9 cellular contexts compared by ENCODE assay signal in the genomic region with DNA sequence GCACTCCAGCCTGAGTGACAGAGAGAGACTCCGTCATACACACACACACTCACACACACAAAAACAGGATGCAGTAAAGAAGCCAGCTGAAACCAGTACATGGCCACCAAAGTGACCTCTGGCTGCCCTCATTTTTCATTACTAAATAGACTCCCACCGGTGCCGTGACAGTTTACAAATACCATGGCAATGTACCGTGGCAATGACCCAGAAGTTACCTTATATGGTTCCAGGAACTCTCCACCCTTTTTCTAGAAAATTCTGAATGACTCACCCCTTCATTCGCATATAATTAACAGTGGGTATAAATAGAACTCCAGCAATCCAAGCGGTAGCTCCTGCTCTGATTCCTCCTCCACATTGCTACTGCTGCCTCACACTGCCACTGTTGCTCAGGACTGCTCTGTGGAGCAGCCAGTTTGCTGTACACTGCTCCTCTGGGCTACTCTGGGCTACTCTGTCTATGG. TPM values are rescaled to one million over a fixed set of nuclear protein-coding genes. Genes with fewer than 3 reads are reported as not detected.
DNase-seq lines count a peak whose midpoint lies in the region; ATAC-seq, FAIRE-seq and TF ChIP-seq lines count a peak whose summit lies in the region.
"Had no signal": no experiment of that assay in that cellular context is flagged by ENCODE, and none has a peak within 500 bp of the region (broad histone marks: within the 10 kb centered on the region; RNA-seq: fewer than 3 reads in every experiment).

No MANE protein-coding gene starts in this region.

- no peak for TF ChIP-seq POLR2A in HepG2 (IDR thresholded peaks at IDR 0.05; ENCODE audit: insufficient read depth in 1 of 2, low read depth in 2 of 2, low read length in 2 of 2)

- ATAC-seq in HepG2 (peak; percentile 67), thoracic aorta (ENCODE audit: insufficient number of reproducible peaks, low FRiP score, low read depth) (peak; percentile 76), GM21737 (IDR thresholded peaks at IDR 0.05; ENCODE audit: unreplicated experiment) (no peak), GM18907 (IDR thresholded peaks at IDR 0.05; ENCODE audit: unreplicated experiment) (no peak)

- no peak overlapping the region for H3K4me2 ChIP-seq in HepG2 (ENCODE audit: low read depth, low read length)

- H4K20me1 ChIP-seq in HepG2 (ENCODE audit: insufficient read depth, low read length) = no peaks in the 10 kb centered on the region

- peaks cover 13% of the 10 kb centered on the region; the same call in 1 of the 2 replicates for H3K4me1 ChIP-seq in HepG2 (ENCODE audit: insufficient read depth, low read length)
- peaks cover 0 to 12% of the 10 kb centered on the region in 2 donors for H3K4me1 ChIP-seq in thoracic aorta (ENCODE audit: control insufficient read depth in 1 of 2, low read depth in 2 of 2)

- DNase-seq in DMS53 (lab: John Stamatoyannopoulos, UW) (peak; percentile 31), DMS53 treated with DMSO at 0.1 percent for 48 hours (lab: John Stamatoyannopoulos, UW; ENCODE audit: unreplicated experiment) (no peak), dedifferentiated amniotic fluid mesenchymal stem cell (ENCODE audit: extremely low spot score) (peak; percentile 59), HepG2 (ENCODE audit: low spot score) (no peak), thoracic aorta (ENCODE audit: low spot score) (no peak), cerebellar nuclear complex (lab: John Stamatoyannopoulos, UW) (no peak)

- H3K27me3 ChIP-seq in HepG2 (ENCODE audit: control insufficient read depth in 1 of 2, insufficient read depth in 2 of 2, low read length in 2 of 2) (peaks cover 4 to 30% of the 10 kb centered on the region in 2 experiments; a peak in 4 of 5 replicates), thoracic aorta (replicated peaks; ENCODE audit: insufficient read depth) (no peaks in the 10 kb centered on the region)

- H3K4me3 ChIP-seq in HepG2 (replicated peaks in 1 of 3; ENCODE audit: insufficient read depth in 1 of 3, low read depth in 2 of 3, low read length in 3 of 3) (no peak overlapping the region), thoracic aorta (no peak overlapping the region)

- no peak for FAIRE-seq in HepG2 (lab: Jason Lieb, UNC)

- H3K27ac ChIP-seq in HepG2 (ENCODE audit: extremely low read length, insufficient read depth, low read length) (no peak overlapping the region), thoracic aorta (no peak overlapping the region)
- H3K27ac ChIP-seq: 22Rv1 had no signal

- no peaks in the 10 kb centered on the region for H3K9me3 ChIP-seq in HepG2 (ENCODE audit: low read length)
- no peaks in the 10 kb centered on the region for H3K9me3 ChIP-seq in thoracic aorta

- H3K36me3 ChIP-seq in HepG2 (replicated peaks in 1 of 2; ENCODE audit: control insufficient read depth in 1 of 2, insufficient read depth in 2 of 2, low read length in 2 of 2) = no peaks in the 10 kb centered on the region
- H3K36me3 ChIP-seq in thoracic aorta = no peaks in the 10 kb centered on the region

- no peak for TF ChIP-seq RAD21 in HepG2 (CRISPR knock-in tag; IDR thresholded peaks at IDR 0.05)

- intact Hi-C loops in HepG2 (cut with micrococcal nuclease; ENCODE audit: unreplicated experiment) = no loop called here

- no peaks in the 10 kb centered on the region for H3K79me2 ChIP-seq in HepG2 (ENCODE audit: insufficient read depth, low read length)

- no peak overlapping the region for H2AFZ ChIP-seq in HepG2 (ENCODE audit: low read length)

- 14% methylated on average over 6 of the region's 6 CpGs for WGBS in HepG2 (ENCODE audit: low lambda C conversion rate)

- in situ Hi-C loops in HepG2 (cut with HindIII; ENCODE audit: extremely low pct_ligation_motif_present, low pct_unique_long_range_greater_than_20kb) = no loop called here

- TF ChIP-seq EP300 in HepG2 (IDR thresholded peaks at IDR 0.05; ENCODE audit: low read depth in 2 of 2, low read length in 2 of 2) (no peak), HepG2 (CRISPR knock-in tag; IDR thresholded peaks at IDR 0.05; ENCODE audit: borderline replicate concordance) (no peak)

- BruUV-seq in HepG2 (replicated peaks; lab: Mats Ljungman, UMichigan) = no TSS peak

- no peak overlapping the region for H3K9ac ChIP-seq in HepG2 (ENCODE audit: insufficient read depth, low read depth, low read length)

- TF ChIP-seq CTCF in HepG2 (CRISPR knock-in tag; IDR thresholded peaks at IDR 0.05) = no peak
- no peak for TF ChIP-seq CTCF in thoracic aorta (IDR thresholded peaks at IDR 0.05)

- CTCF ChIA-PET in HepG2 (lab: Yijun Ruan, JAX; ENCODE audit: low intra/inter-chr PET ratio, low total read pairs) = no interaction called here

- POLR2A ChIA-PET in HepG2 (lab: Yijun Ruan, JAX) = interaction anchor here (0.6 to 1.6 kb wide), 2 partner anchors 203 to 228 kb away, joined by 3 to 5 read pairs; a partner anchor contains a TSS

TF ChIP-seq in HepG2, 621 proteins besides CTCF, POLR2A, EP300 and RAD21 (continues in another document):
- TF ChIP-seq ZNF446 (CRISPR knock-in tag; IDR thresholded peaks at IDR 0.05) (no peak), KLF9 (CRISPR knock-in tag; IDR thresholded peaks at IDR 0.05; ENCODE audit: low read depth) (no peak), YY1 (IDR thresholded peaks at IDR 0.05; ENCODE audit: insufficient read depth, insufficient replicate concordance, low read depth, low read length) (no peak), RBM22 (optimal IDR thresholded peaks at IDR 0.05; ENCODE audit: low read length) (no peak), ZNF558 (CRISPR knock-in tag; IDR thresholded peaks at IDR 0.05; ENCODE audit: borderline replicate concordance) (no peak), HMGA1 (CRISPR knock-in tag; conservative IDR thresholded peaks at IDR 0.05) (no peak)
- TF ChIP-seq, protein P1, sequence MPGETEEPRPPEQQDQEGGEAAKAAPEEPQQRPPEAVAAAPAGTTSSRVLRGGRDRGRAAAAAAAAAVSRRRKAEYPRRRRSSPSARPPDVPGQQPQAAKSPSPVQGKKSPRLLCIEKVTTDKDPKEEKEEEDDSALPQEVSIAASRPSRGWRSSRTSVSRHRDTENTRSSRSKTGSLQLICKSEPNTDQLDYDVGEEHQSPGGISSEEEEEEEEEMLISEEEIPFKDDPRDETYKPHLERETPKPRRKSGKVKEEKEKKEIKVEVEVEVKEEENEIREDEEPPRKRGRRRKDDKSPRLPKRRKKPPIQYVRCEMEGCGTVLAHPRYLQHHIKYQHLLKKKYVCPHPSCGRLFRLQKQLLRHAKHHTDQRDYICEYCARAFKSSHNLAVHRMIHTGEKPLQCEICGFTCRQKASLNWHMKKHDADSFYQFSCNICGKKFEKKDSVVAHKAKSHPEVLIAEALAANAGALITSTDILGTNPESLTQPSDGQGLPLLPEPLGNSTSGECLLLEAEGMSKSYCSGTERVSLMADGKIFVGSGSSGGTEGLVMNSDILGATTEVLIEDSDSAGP (CRISPR knock-in tag; IDR thresholded peaks at IDR 0.05; ENCODE audit: borderline replicate concordance) = no peak

RNA-seq across cellular contexts. Expression of a gene that starts 57.7 kb away (rescaled TPM):
- total RNA-seq in HepG2 (2016; rRNA removed; fragmentation: Illumina TruSeq; extraction: Trizol) = 1,040 and 1,306 TPM in 2 replicates
- 667 and 747 TPM in 2 replicates for total RNA-seq in HepG2 (2016; cell fraction: cytosol; rRNA removed; fragmentation: Illumina TruSeq; extraction: Trizol; ENCODE audit: low read depth)
- total RNA-seq in HepG2 (2016; cell fraction: insoluble cytoplasmic fraction; rRNA removed; fragmentation: Illumina TruSeq; extraction: Trizol) = 1,050 and 1,299 TPM in 2 replicates
- 1,275 and 1,485 TPM in 2 replicates for total RNA-seq in HepG2 (2016; cell fraction: membrane; rRNA removed; fragmentation: Illumina TruSeq; extraction: Trizol)
- total RNA-seq in HepG2 (2016; cell fraction: nucleus; rRNA removed; fragmentation: Illumina TruSeq; extraction: Trizol) = 908 and 989 TPM in 2 replicates
- 448 and 664 TPM in 2 replicates for polyA plus RNA-seq in HepG2 (2011; rRNA removed)
- 385 and 413 TPM in 2 replicates for polyA plus RNA-seq in HepG2 (2011; cell fraction: cytosol; rRNA removed)
- polyA plus RNA-seq in HepG2 (2011; cell fraction: nucleus; rRNA removed) = 462 and 532 TPM in 2 replicates
- 554 and 823 TPM in 2 replicates for polyA plus RNA-seq in HepG2 (2012)
- polyA plus RNA-seq in HepG2 (2016; cell fraction: cytosol; fragmentation: Illumina TruSeq; extraction: Trizol; ENCODE audit: low read depth) = 567 and 609 TPM in 2 replicates
- 1,268 and 1,299 TPM in 2 replicates for polyA plus RNA-seq in HepG2 (2016; cell fraction: insoluble cytoplasmic fraction; fragmentation: Illumina TruSeq; extraction: Trizol; ENCODE audit: low read depth)
- polyA plus RNA-seq in HepG2 (2016; cell fraction: membrane; fragmentation: Illumina TruSeq; extraction: Trizol; ENCODE audit: low read depth) = 1,062 and 1,196 TPM in 2 replicates
- polyA plus RNA-seq in HepG2 (2016; cell fraction: nucleus; fragmentation: Illumina TruSeq; extraction: Trizol; ENCODE audit: insufficient read depth, low read depth) = 1,466 and 1,524 TPM in 2 replicates
- polyA minus RNA-seq in HepG2 (2011; rRNA and poly(A)+ RNA removed; ENCODE audit: low replicate concordance) = 79.2 and 575 TPM in 2 replicates
- polyA minus RNA-seq in HepG2 (2011; cell fraction: cytosol; rRNA and poly(A)+ RNA removed) = 326 and 349 TPM in 2 replicates
- polyA minus RNA-seq in HepG2 (2011; cell fraction: nucleus; rRNA and poly(A)+ RNA removed) = 855 and 898 TPM in 2 replicates
- 100 to 1,000 TPM in 1 of 2 donors, 10 to 100 TPM in 1; 63.0 to 112 TPM for total RNA-seq in thoracic aorta

RNA-seq across cellular contexts. Expression of a gene that starts 58.0 kb away (rescaled TPM):
- total RNA-seq in HepG2 (2016; rRNA removed; fragmentation: Illumina TruSeq; extraction: Trizol) = 66.6 and 79.5 TPM in 2 replicates
- 15.1 and 18.2 TPM in 2 replicates for total RNA-seq in HepG2 (2016; cell fraction: cytosol; rRNA removed; fragmentation: Illumina TruSeq; extraction: Trizol; ENCODE audit: low read depth)
- 62.8 and 78.1 TPM in 2 replicates for total RNA-seq in HepG2 (2016; cell fraction: insoluble cytoplasmic fraction; rRNA removed; fragmentation: Illumina TruSeq; extraction: Trizol)
- 41.7 and 44.4 TPM in 2 replicates for total RNA-seq in HepG2 (2016; cell fraction: membrane; rRNA removed; fragmentation: Illumina TruSeq; extraction: Trizol)
- total RNA-seq in HepG2 (2016; cell fraction: nucleus; rRNA removed; fragmentation: Illumina TruSeq; extraction: Trizol) = 67.8 and 71.1 TPM in 2 replicates
- 24.8 and 36.7 TPM in 2 replicates for polyA plus RNA-seq in HepG2 (2011; rRNA removed)
- 17.2 and 20.9 TPM in 2 replicates for polyA plus RNA-seq in HepG2 (2011; cell fraction: cytosol; rRNA removed)
- polyA plus RNA-seq in HepG2 (2011; cell fraction: nucleus; rRNA removed) = 18.4 and 19.3 TPM in 2 replicates
- polyA plus RNA-seq in HepG2 (2012) = 31.5 and 47.5 TPM in 2 replicates
- 14.4 and 14.8 TPM in 2 replicates for polyA plus RNA-seq in HepG2 (2016; cell fraction: cytosol; fragmentation: Illumina TruSeq; extraction: Trizol; ENCODE audit: low read depth)
- 84.4 and 86.8 TPM in 2 replicates for polyA plus RNA-seq in HepG2 (2016; cell fraction: insoluble cytoplasmic fraction; fragmentation: Illumina TruSeq; extraction: Trizol; ENCODE audit: low read depth)
- polyA plus RNA-seq in HepG2 (2016; cell fraction: membrane; fragmentation: Illumina TruSeq; extraction: Trizol; ENCODE audit: low read depth) = 29.4 and 31.2 TPM in 2 replicates
- 117 TPM in 2 replicates for polyA plus RNA-seq in HepG2 (2016; cell fraction: nucleus; fragmentation: Illumina TruSeq; extraction: Trizol; ENCODE audit: insufficient read depth, low read depth)
- 14.2 and 14.9 TPM in 2 replicates for polyA minus RNA-seq in HepG2 (2011; rRNA and poly(A)+ RNA removed; ENCODE audit: low replicate concordance)
- polyA minus RNA-seq in HepG2 (2011; cell fraction: cytosol; rRNA and poly(A)+ RNA removed) = 30.8 and 31.4 TPM in 2 replicates
- 48.9 and 53.8 TPM in 2 replicates for polyA minus RNA-seq in HepG2 (2011; cell fraction: nucleus; rRNA and poly(A)+ RNA removed)
- total RNA-seq in thoracic aorta = 1 to 10 TPM; 7.4 to 8.8 TPM

Comparison
In these comparisons a context has a peak if more than half of its experiments do, and no peak if none do; other contexts are left out.
1. DNase-seq: peak in DMS53 (single experiment) and dedifferentiated amniotic fluid mesenchymal stem cell (single experiment); none in DMS53 treated with DMSO at 0.1 percent for 48 hours (single experiment), HepG2 (single experiment), thoracic aorta (single experiment) and cerebellar nuclear complex (0 of 2).
2. ATAC-seq: peak in HepG2 (single experiment) and thoracic aorta (single experiment); none in GM21737 (single experiment) and GM18907 (single experiment).
3. RNA of a gene that starts 57.7 kb away (total RNA-seq): 667 to 1,485 TPM in HepG2; 63.0 to 112 TPM in thoracic aorta; every median in the first group is over 4 times any median in the second.